ENCODE assay signal across 8 cellular contexts in the genomic region with DNA sequence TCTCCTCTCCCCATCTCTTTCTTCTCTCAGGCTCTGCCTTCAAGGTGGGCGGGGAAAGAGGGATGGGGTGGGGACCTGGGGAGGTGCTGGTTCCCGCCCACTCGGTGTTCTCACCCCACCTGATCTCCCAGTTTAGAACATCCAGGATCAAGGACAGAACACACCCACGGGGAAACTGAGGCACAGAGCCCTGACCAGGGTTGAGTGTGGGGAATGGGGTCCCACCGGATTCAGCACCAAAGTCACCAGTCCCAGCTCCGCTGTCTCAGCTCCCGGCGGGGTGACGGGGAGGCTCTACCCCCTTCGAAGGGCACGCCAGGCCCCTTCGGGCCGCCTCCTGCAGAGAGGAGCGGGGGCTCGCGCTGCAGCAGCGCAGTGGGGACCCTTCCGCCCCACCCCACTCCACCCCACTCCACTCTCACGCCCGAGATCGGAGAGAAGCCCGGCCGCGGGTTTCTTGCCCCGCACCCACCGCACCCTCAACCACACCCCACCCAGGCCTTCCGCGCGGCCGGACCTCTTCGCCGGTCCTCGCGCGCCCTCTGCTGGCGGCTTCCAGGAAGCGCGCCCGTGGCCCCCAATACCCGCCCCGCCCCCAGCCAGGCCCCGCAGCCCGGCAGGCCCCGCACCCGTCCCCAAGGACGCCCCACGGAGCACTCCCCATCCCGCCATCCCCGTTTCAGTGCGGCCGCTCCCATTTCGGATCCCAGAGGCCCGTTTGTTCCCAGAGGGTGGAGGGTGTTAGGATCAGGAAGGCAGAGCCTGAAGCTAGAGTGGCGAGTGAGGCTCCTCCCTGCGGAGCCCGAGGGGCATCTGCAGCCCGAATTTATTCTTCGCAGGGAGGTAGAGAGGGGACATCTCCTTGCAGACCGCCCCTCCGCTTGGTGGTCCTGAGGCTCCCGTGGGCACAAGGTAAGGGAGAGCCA. TPM values are rescaled to one million over a fixed set of nuclear protein-coding genes. Genes with fewer than 3 reads are reported as not detected.
A peak's percentile ranks its signal among the peaks of the same experiment; 100 is the strongest.
DNase-seq lines count a peak whose midpoint lies in the region; ATAC-seq and TF ChIP-seq lines count a peak whose summit lies in the region.

No MANE protein-coding gene starts in this region.

- peak; percentile 74 to 81 for ATAC-seq in activated CD4-positive, CD25-positive, alpha-beta regulatory T cell treated with anti-CD3 and anti-CD28 coated beads, Interleukin-2, amount 50 U/mL, for 24 hours

- peak overlapping the region; percentile 63 for H3K4me3 ChIP-seq in GM08714 (ENCODE audit: low read length)

- TF ChIP-seq CTCF in HFFc6 (IDR thresholded peaks at IDR 0.05), result peak; percentile 97

- peaks cover 18% of the 10 kb centered on the region; the same call in 1 of the 2 replicates for H3K4me1 Mint-ChIP-seq in HFFc6 (ENCODE audit: low read depth)

- peak overlapping the region; percentile 43; the same call in 1 of the 2 replicates for H3K27ac Mint-ChIP-seq in HFFc6

- H3K36me3 Mint-ChIP-seq in HFFc6 (ENCODE audit: low read depth), result no peaks in the 10 kb centered on the region

- peaks cover 31% of the 10 kb centered on the region for H3K27me3 Mint-ChIP-seq in HFFc6 (ENCODE audit: insufficient read depth)

- peak; percentile 33 for DNase-seq in HFFc6
- DNase-seq in NCI-H146 (lab: John Stamatoyannopoulos, UW), result peak; percentile 75
- peak; percentile 72 for DNase-seq in cerebellar cortex (ENCODE audit: low spot score)
- DNase-seq in kidney glomerular epithelial cell (lab: John Stamatoyannopoulos, UW), result peak; percentile 55
- DNase-seq in stimulated activated CD4-positive, alpha-beta T cell treated with anti-CD3 and anti-CD28 coated beads, Interleukin-15, amount 100 ng/mL, for 48 hours (ENCODE audit: low read depth in 2 of 2), result peak; percentile 56 to 73
- no peak for DNase-seq in cerebellar nuclear complex (lab: John Stamatoyannopoulos, UW)

- H3K9me3 Mint-ChIP-seq in HFFc6, result peaks cover 8% of the 10 kb centered on the region

- peak overlapping the region; percentile 83 for H3K4me3 Mint-ChIP-seq in HFFc6

RNA-seq across cellular contexts. Expression of a gene that starts 18.0 kb away (rescaled TPM):
- total RNA-seq in HFFc6 (2021; fragmentation: NEBNext Ultra II Directional; extraction: Animal tissue kit (Norgen Biotek cat#: 25700)), result 10 to 100 TPM; 19.3 to 20.9 (median 19.7) TPM

RNA-seq across cellular contexts. Expression of a gene that starts 18.0 kb away (rescaled TPM):
- total RNA-seq in HFFc6 (2021; fragmentation: NEBNext Ultra II Directional; extraction: Animal tissue kit (Norgen Biotek cat#: 25700)), result 10 to 100 TPM; 30.6 to 36.1 (median 32.5) TPM

Comparison
In these comparisons a context has a peak if more than half of its experiments do, and no peak if none do; other contexts are left out.
1. DNase-seq: peak in HFFc6 (single experiment), NCI-H146 (single experiment), cerebellar cortex (single experiment), kidney glomerular epithelial cell (single experiment) and stimulated activated CD4-positive, alpha-beta T cell treated with anti-CD3 and anti-CD28 coated beads, Interleukin-15, amount 100 ng/mL, for 48 hours (2 of 2); none in cerebellar nuclear complex (0 of 2).